Comparison of ENCODE assay signal across 11 cellular contexts in the genomic region with DNA sequence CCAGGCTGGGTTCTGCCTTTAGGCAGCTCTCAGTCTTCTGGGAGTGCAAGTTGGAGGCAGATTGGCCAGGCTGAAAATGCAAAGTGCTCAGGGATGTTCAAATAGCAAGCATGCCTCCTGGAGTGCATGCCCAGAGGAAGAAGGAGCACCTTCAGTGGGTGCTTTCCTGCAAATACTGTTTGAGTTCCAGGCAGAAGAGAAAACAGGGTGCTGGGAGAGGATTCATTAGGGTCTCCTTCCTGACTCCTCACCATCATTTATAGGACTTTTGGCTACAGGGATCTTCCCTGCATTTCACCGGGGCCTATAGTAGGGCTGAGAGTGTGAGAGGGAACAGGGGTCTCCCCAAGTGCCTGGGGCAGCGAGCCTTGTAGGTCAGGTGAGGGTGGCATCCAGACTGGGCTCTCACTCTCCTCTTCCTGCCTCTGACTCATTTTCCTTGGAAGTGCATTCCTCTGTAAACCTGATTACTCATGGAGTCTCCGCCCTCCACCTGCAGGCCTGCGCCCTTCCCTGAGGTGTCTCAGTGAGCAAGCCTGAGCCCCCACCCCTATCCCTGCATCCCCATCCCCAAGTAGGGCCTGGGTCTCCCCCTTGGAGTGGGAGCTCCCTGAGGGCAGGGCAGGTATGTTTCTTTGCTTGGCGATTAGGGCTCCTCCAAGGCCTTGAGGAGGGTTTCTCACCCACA. TPM values are rescaled to one million over a fixed set of nuclear protein-coding genes. Genes with fewer than 3 reads are reported as not detected.
DNase-seq lines count a peak whose midpoint lies in the region; ATAC-seq and TF ChIP-seq lines count a peak whose summit lies in the region.
"Had no signal": no experiment of that assay in that cellular context is flagged by ENCODE, and none has a peak within 500 bp of the region (broad histone marks: within the 10 kb centered on the region; RNA-seq: fewer than 3 reads in every experiment).

No MANE protein-coding gene starts in this region.

- intact Hi-C loops in transverse colon (cut with DNase I; ENCODE audit: low total_unique reads): no loop called here

- POLR2A ChIA-PET in T-cell (lab: Charles Lee): interaction anchor here in 1 of 2 donors (1.1 kb wide), 1 partner anchor 9 kb away, joined by 5 read pairs; no protein-coding TSS in a partner anchor

- peak overlapping the region; percentile 48 for H3K4me3 Mint-ChIP-seq in activated T-cell treated with anti-CD3 and anti-CD28 coated beads, Interleukin-2, amount 50 U/mL, for 4 hours
- H3K4me3 Mint-ChIP-seq in T-cell: peak overlapping the region in 2 of 3 donors; percentile 61 to 78

- H3K27ac ChIP-seq in transverse colon: peak overlapping the region in 1 of 4 donors; percentile 28

- H3K36me3 ChIP-seq in transverse colon: no peaks in the 10 kb centered on the region

- 70% methylated on average over 5 of the region's 5 CpGs; no CpG with 5 or more reads in 1 of the 2 donors for WGBS in transverse colon (ENCODE audit: low coverage in 1 of 2), 2 donors

- H3K9me3 Mint-ChIP-seq in activated T-cell treated with anti-CD3 and anti-CD28 coated beads, Interleukin-2, amount 50 U/mL, for 4 hours: peaks cover 4% of the 10 kb centered on the region
- H3K9me3 Mint-ChIP-seq in T-cell: peaks cover 0 to 4% (median 0%) of the 10 kb centered on the region in 3 donors

- no peak for TF ChIP-seq POLR2A in transverse colon (IDR thresholded peaks at IDR 0.05)

- no peaks in the 10 kb centered on the region for H3K9me3 ChIP-seq in transverse colon

- CTCF ChIA-PET in T-cell (lab: Charles Lee): interaction anchor here (0.6 to 2.2 kb wide), 4 partner anchors 13 to 48 kb away, joined by 3 to 38 read pairs (median 3); no protein-coding TSS in a partner anchor

- DNase-seq in activated T-cell treated with anti-CD3 and anti-CD28 coated beads, Interleukin-2, amount 50 U/mL, for 4 hours: no peak
- no peak for DNase-seq in activated T-cell treated with anti-CD3 and anti-CD28 coated beads, Interleukin-2, amount 50 U/mL, for 1 hour
- DNase-seq in T-cell: no peak
- DNase-seq in fibroblast of mammary gland (ENCODE audit: low read depth): peak; percentile 29
- DNase-seq in transverse colon: peak; percentile 61
- DNase-seq in stimulated activated CD4-positive, alpha-beta T cell treated with anti-CD3 and anti-CD28 coated beads, Interleukin-15, amount 100 ng/mL, for 24 hours: no peak
- DNase-seq: AML-193, NCI-H2107 had no signal

- H3K4me3 ChIP-seq in fibroblast of mammary gland (ENCODE audit: control insufficient read depth, low read depth, low read length) (no peak overlapping the region), transverse colon (no peak overlapping the region)

- no peaks in the 10 kb centered on the region for H3K27me3 Mint-ChIP-seq in activated T-cell treated with anti-CD3 and anti-CD28 coated beads, Interleukin-2, amount 50 U/mL, for 4 hours (ENCODE audit: low read depth)
- peaks cover 0 to 4% of the 10 kb centered on the region in 2 donors for H3K27me3 Mint-ChIP-seq in T-cell

- in situ Hi-C loops in transverse colon (cut with MboI; ENCODE audit: low pct_ligation_motif_present in 1 of 4, low pct_unique_long_range_greater_than_20kb in 1 of 4, low sequenced_read_pairs in 3 of 4): no loop called here

- H3K27me3 ChIP-seq in transverse colon: no peaks in the 10 kb centered on the region

- H3K4me1 ChIP-seq in transverse colon: peaks cover 0 to 29% (median 11%) of the 10 kb centered on the region in 4 donors

- ATAC-seq in activated T-cell treated with anti-CD3 and anti-CD28 coated beads, Interleukin-2, amount 50 U/mL, for 4 hours: no peak
- no peak for ATAC-seq in T-cell (replicated peaks in 1 of 4)
- no peak for ATAC-seq in HG02970 (IDR thresholded peaks at IDR 0.05; ENCODE audit: low FRiP score, unreplicated experiment)
- ATAC-seq in GM19328 (IDR thresholded peaks at IDR 0.05; ENCODE audit: unreplicated experiment): no peak
- ATAC-seq: right cardiac atrium had no signal

- no peak for TF ChIP-seq EP300 in transverse colon (IDR thresholded peaks at IDR 0.05; ENCODE audit: low read depth)

- peaks cover 57% of the 10 kb centered on the region for H3K4me1 Mint-ChIP-seq in activated T-cell treated with anti-CD3 and anti-CD28 coated beads, Interleukin-2, amount 50 U/mL, for 4 hours (ENCODE audit: low read depth)
- H3K4me1 Mint-ChIP-seq in T-cell: peaks cover 69 to 83% (median 69%) of the 10 kb centered on the region in 3 donors

- peaks cover 4% of the 10 kb centered on the region for H3K36me3 Mint-ChIP-seq in activated T-cell treated with anti-CD3 and anti-CD28 coated beads, Interleukin-2, amount 50 U/mL, for 4 hours (ENCODE audit: insufficient read depth)
- peaks cover 9% of the 10 kb centered on the region for H3K36me3 Mint-ChIP-seq in T-cell

- H3K27ac Mint-ChIP-seq in T-cell: peak overlapping the region in 1 of 2 donors; percentile 47

- no peak for TF ChIP-seq CTCF in fibroblast of mammary gland (conservative IDR thresholded peaks at IDR 0.05; ENCODE audit: control insufficient read depth, insufficient read depth, low read depth, low read length)
- no peak for TF ChIP-seq CTCF in transverse colon (IDR thresholded peaks at IDR 0.05)

RNA-seq across cellular contexts. Expression of a gene that starts 17.1 kb away (rescaled TPM):
- 1 to 10 TPM; 3.9 to 4.7 (median 4.1) TPM for total RNA-seq in activated T-cell treated with anti-CD3 and anti-CD28 coated beads, Interleukin-2, amount 50 U/mL, for 4 hours
- total RNA-seq in T-cell (1 to 10 TPM in 2 of 5 donors, under 1 TPM in 3; 0.55 to 3.7 (median 0.66) TPM), transverse colon (1 to 10 TPM in 3 of 4 donors, not detected in 1; 1.2 to 4.2 (median 2.5) TPM)

RNA-seq across cellular contexts. Expression of a gene that starts 46.7 kb away (rescaled TPM):
- total RNA-seq in activated T-cell treated with anti-CD3 and anti-CD28 coated beads, Interleukin-2, amount 50 U/mL, for 4 hours: 100 to 1,000 TPM in 2 of 3 donors, 10 to 100 TPM in 1; 77.3 to 109 (median 108) TPM
- 100 to 1,000 TPM; 173 to 438 (median 340) TPM for total RNA-seq in T-cell
- 1 to 10 TPM in 2 of 4 donors, under 1 TPM in 1, not detected in 1; 0.14 to 5.4 (median 4.9) TPM for total RNA-seq in transverse colon

Comparison
In these comparisons a context has a peak if more than half of its experiments do, and no peak if none do; other contexts are left out.
1. DNase-seq: peak in fibroblast of mammary gland (single experiment) and transverse colon (single experiment); none in activated T-cell treated with anti-CD3 and anti-CD28 coated beads, Interleukin-2, amount 50 U/mL, for 4 hours (single experiment), activated T-cell treated with anti-CD3 and anti-CD28 coated beads, Interleukin-2, amount 50 U/mL, for 1 hour (single experiment), T-cell (0 of 34) and stimulated activated CD4-positive, alpha-beta T cell treated with anti-CD3 and anti-CD28 coated beads, Interleukin-15, amount 100 ng/mL, for 24 hours (single experiment).
2. RNA of a gene that starts 46.7 kb away (total RNA-seq): 173 to 438 TPM in T-cell and 77.3 to 109 TPM in activated T-cell treated with anti-CD3 and anti-CD28 coated beads, Interleukin-2, amount 50 U/mL, for 4 hours; 0.14 to 5.4 TPM in transverse colon; every median in the first group is over 10 times any median in the second.